Comparison of ENCODE assay signal across 8 cellular contexts in the genomic region with DNA sequence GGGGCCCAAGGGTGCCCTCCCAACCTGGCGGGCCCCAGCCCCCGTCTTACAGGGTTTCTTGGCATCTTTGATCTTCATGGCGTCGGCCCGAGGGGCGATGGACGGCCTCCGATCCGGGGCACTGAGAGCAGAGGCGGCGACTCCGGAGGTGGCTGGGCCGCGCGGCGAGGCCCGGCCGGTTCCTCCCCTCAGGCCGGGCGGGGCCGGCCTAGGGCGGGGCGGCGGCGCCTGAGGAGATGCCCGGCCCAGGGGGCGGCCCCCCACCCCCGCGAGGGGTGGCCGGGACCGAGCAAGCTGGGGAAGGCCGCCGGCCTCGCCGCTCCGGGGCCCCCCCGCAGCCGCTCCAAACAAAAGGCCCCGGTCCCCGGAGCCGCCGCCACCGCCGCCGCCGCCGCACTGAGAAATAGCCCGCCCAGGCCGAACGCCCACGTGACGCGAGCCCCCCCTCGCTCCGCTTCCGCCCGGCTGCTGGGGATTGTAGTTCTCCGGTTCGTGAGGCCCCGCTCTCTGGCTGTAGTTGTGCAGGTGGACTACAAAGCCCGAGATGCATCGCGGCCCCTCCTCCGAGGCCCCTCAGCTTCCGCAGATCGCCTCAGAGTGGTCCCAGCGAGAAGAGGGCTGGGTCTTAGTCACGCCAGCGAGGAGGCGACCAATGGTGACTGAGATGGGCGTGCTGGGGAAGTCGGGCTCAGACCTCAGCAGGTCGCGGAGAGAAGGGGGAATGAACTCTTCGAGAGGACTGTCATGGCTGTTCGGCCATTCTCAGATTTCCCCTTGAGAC. TPM values are rescaled to one million over a fixed set of nuclear protein-coding genes. Genes with fewer than 3 reads are reported as not detected.
DNase-seq lines count a peak whose midpoint lies in the region; ATAC-seq and TF ChIP-seq lines count a peak whose summit lies in the region.

Gene PANK3 (minus strand): TSS at position 163 of the 781 bp plus-strand sequence. CDS start 85 bp downstream, at position 78.

- peak; percentile 90 for ATAC-seq in HG02610 (IDR thresholded peaks at IDR 0.05; ENCODE audit: unreplicated experiment)
- peak; percentile 95 to 98 for ATAC-seq in activated naive CD4-positive, alpha-beta T cell treated with anti-CD3 and anti-CD28 coated beads, Interleukin-2, amount 50 U/mL, for 72 hours

- H3K36me3 ChIP-seq in suprapubic skin: no peaks in the 10 kb centered on the region

- TF ChIP-seq CTCF in suprapubic skin (IDR thresholded peaks at IDR 0.05): no peak

- no peak for TF ChIP-seq EP300 in suprapubic skin (IDR thresholded peaks at IDR 0.05)

- no peaks in the 10 kb centered on the region for H3K9me3 Mint-ChIP-seq in activated naive CD4-positive, alpha-beta T cell treated with anti-CD3 and anti-CD28 coated beads, Interleukin-2, amount 50 U/mL, for 72 hours

- H3K27ac Mint-ChIP-seq in activated naive CD4-positive, alpha-beta T cell treated with anti-CD3 and anti-CD28 coated beads, Interleukin-2, amount 50 U/mL, for 72 hours: peak within 1 kb of the TSS; percentile 95

- H3K4me3 ChIP-seq in GM08714 (ENCODE audit: low read length): peak within 1 kb of the TSS; percentile 99
- peak within 1 kb of the TSS; percentile 92 for H3K4me3 ChIP-seq in suprapubic skin

- H3K27ac ChIP-seq in suprapubic skin: peak within 1 kb of the TSS; percentile 97

- H3K36me3 Mint-ChIP-seq in activated naive CD4-positive, alpha-beta T cell treated with anti-CD3 and anti-CD28 coated beads, Interleukin-2, amount 50 U/mL, for 72 hours: peaks cover 20 to 30% of the 10 kb centered on the region in 2 donors

- H3K4me1 ChIP-seq in suprapubic skin: peaks cover 21% of the 10 kb centered on the region

- no peaks in the 10 kb centered on the region for H3K27me3 ChIP-seq in suprapubic skin

- peak; percentile 95 for DNase-seq in NCI-H1092 treated with DMSO at 0.1 percent for 48 hours (lab: John Stamatoyannopoulos, UW)
- DNase-seq in SKM-1 (lab: John Stamatoyannopoulos, UW; ENCODE audit: unreplicated experiment): peak; percentile 96
- DNase-seq in activated naive CD4-positive, alpha-beta T cell treated with anti-CD3 and anti-CD28 coated beads, Interleukin-2, amount 50 U/mL, for 72 hours (ENCODE audit: low spot score in 2 of 2): peak; percentile 91 to 97
- DNase-seq in globus pallidus (ENCODE audit: low spot score): peak; percentile 100
- DNase-seq in nucleus accumbens (lab: John Stamatoyannopoulos, UW): peak; percentile 91 to 100 (median 99)
- DNase-seq in suprapubic skin (ENCODE audit: low spot score in 2 of 2): peak; percentile 97 to 99

- TF ChIP-seq POLR2A in suprapubic skin (IDR thresholded peaks at IDR 0.05): peak; percentile 85 to 87

- no peaks in the 10 kb centered on the region for H3K9me3 ChIP-seq in suprapubic skin

- under 1% methylated on average over 21 of the region's 76 CpGs for WGBS in suprapubic skin

RNA-seq across cellular contexts. Expression of gene PANK3, which starts in this region (rescaled TPM):
- 10 to 100 TPM; 41.6 to 48.3 TPM for total RNA-seq in activated naive CD4-positive, alpha-beta T cell treated with anti-CD3 and anti-CD28 coated beads, Interleukin-2, amount 50 U/mL, for 72 hours
- 10 to 100 TPM; 30.3 to 53.7 (median 35.0) TPM for total RNA-seq in suprapubic skin

Comparison
In these comparisons a context has a peak if more than half of its experiments do, and no peak if none do; other contexts are left out.
1. Peak in every context shown above with its lines: DNase-seq, ATAC-seq, H3K4me3 ChIP-seq and H3K27ac ChIP-seq.